1 cellular context compared by ENCODE assay signal in the genomic region with DNA sequence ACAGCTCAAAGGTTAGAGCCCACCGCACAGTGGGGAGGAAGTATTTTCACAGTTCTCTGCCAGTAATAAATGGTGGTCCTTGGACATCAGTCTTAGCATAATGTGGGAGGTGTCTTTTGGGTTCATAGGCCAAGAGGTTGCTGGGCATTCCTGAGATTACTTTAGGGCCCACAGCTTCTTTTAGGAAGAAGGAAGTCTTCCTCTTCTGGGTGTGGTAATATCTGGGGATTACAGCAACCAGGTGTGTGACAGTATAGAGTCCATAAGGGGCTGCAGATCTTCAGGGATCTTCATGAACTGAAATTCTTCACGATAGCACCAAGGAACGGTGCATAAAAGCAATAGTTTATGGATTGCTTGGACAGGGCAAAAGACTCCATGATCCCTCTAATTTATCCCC.
TF ChIP-seq lines count a peak whose summit lies in the region.

No MANE protein-coding gene starts in this region.

TF ChIP-seq in IMR-90, 13 proteins besides CTCF, POLR2A, EP300 and RAD21:
- TF ChIP-seq MXI1 (IDR thresholded peaks at IDR 0.05; ENCODE audit: borderline replicate concordance, low read depth, low read length) (no peak), CHD1 (IDR thresholded peaks at IDR 0.05; ENCODE audit: low read depth, low read length) (no peak), ELK1 (IDR thresholded peaks at IDR 0.05; ENCODE audit: borderline replicate concordance, low read depth, low read length) (no peak), MAFK (IDR thresholded peaks at IDR 0.05; ENCODE audit: low read depth, low read length) (no peak), CEBPB (IDR thresholded peaks at IDR 0.05; ENCODE audit: low read depth, low read length) (no peak), SMC3 (IDR thresholded peaks at IDR 0.05; ENCODE audit: low read depth, low read length) (no peak), MAZ (IDR thresholded peaks at IDR 0.05; ENCODE audit: borderline replicate concordance, low read depth, low read length) (no peak), BHLHE40 (IDR thresholded peaks at IDR 0.05; ENCODE audit: low read depth, low read length) (no peak), RFX5 (IDR thresholded peaks at IDR 0.05; ENCODE audit: low read depth, low read length) (no peak), NFE2L2 (IDR thresholded peaks at IDR 0.05; ENCODE audit: low read depth, low read length) (no peak), RCOR1 (IDR thresholded peaks at IDR 0.05; ENCODE audit: insufficient replicate concordance, low read length) (no peak), FOS (IDR thresholded peaks at IDR 0.05; ENCODE audit: low read depth, low read length) (no peak)
- TF ChIP-seq, protein P1, sequence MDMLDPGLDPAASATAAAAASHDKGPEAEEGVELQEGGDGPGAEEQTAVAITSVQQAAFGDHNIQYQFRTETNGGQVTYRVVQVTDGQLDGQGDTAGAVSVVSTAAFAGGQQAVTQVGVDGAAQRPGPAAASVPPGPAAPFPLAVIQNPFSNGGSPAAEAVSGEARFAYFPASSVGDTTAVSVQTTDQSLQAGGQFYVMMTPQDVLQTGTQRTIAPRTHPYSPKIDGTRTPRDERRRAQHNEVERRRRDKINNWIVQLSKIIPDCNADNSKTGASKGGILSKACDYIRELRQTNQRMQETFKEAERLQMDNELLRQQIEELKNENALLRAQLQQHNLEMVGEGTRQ (IDR thresholded peaks at IDR 0.05; ENCODE audit: low read depth, low read length) = no peak
